32 cellular contexts compared by ENCODE assay signal in genomic region chr10:6950133-6950532, GRCh38.
"Had no signal": no experiment of that assay in that cellular context is flagged by ENCODE, and none has a peak within 500 bp of the region (broad histone marks: within the 10 kb centered on the region; RNA-seq: fewer than 3 reads in every experiment).

No MANE protein-coding gene starts in this region.

- H3K36me3 Mint-ChIP-seq: activated naive CD8-positive, alpha-beta T cell had no signal

- H3K27ac Mint-ChIP-seq: activated CD8-positive, alpha-beta T cell treated with anti-CD3 and anti-CD28 coated beads for 36 hours; activated naive CD8-positive, alpha-beta T cell; activated T-cell treated with anti-CD3 and anti-CD28 coated beads, Interleukin-2, amount 50 U/mL, for 72 hours; T-helper 1 cell treated with Interleukin-12 subunit alpha and Interleukin-12 subunit beta and Interleukin-4 antibody, amounts not matched to agents 30 μg/mL and 1 μg/mL, for 36 hours; T-helper 2 cell treated with Interferon-gamma antibody and Interleukin-4, amounts not matched to agents 5 μg/mL and 100 μg/mL, for 36 hours had no signal

- H3K27me3 Mint-ChIP-seq: activated CD8-positive, alpha-beta T cell treated with anti-CD3 and anti-CD28 coated beads for 36 hours; activated naive CD8-positive, alpha-beta T cell; central memory CD8-positive, alpha-beta T cell had no signal

- H3K36me3 ChIP-seq: ascending aorta, cardiac muscle cell, MG63, Peyer's patch, SJSA1 had no signal

- H3K9ac ChIP-seq: SK-N-SH had no signal

- H3K4me1 Mint-ChIP-seq: IgD-negative memory B cell had no signal

- DNase-seq: activated CD4-positive, alpha-beta T cell treated with anti-CD3 and anti-CD28 coated beads, Interleukin-2, amount 50 U/mL, for 1 hour; activated CD8-positive, alpha-beta T cell treated with anti-CD3 and anti-CD28 coated beads for 36 hours; activated T-cell treated with anti-CD3 and anti-CD28 coated beads, Interleukin-2, amount 50 U/mL, for 1 hour; activated T-cell treated with anti-CD3 and anti-CD28 coated beads, Interleukin-2, amount 50 U/mL, for 72 hours; amygdala; Kasumi-1; KG1; MG63; NCI-H1048; NCI-H1105 treated with DMSO at 0.1 percent for 48 hours; NCI-H1436; NCI-H1694; NCI-H1930; NCI-H2081 treated with DMSO at 0.1 percent for 48 hours; NCI-H226; NCI-H446 treated with DMSO at 0.1 percent for 48 hours; NCI-H524; NK-92 treated with Interleukin-12 subunit alpha and Interleukin-12 subunit beta, amount 100 ng/mL, for 24 hours; PC-3; Peyer's patch; RPMI8226; SHP77 treated with DMSO at 0.1 percent for 48 hours; SK-N-SH had no signal

- H3K9me3 Mint-ChIP-seq: T-helper 1 cell treated with Interleukin-12 subunit alpha and Interleukin-12 subunit beta and Interleukin-4 antibody, amounts not matched to agents 30 μg/mL and 1 μg/mL, for 36 hours had no signal

- H3K9me3 ChIP-seq: ascending aorta, MG63, Peyer's patch, SJSA1, SK-N-SH had no signal

- H3K4me3 ChIP-seq: ascending aorta, cardiac muscle cell, MG63, Peyer's patch, SJSA1 had no signal

- H3K4me1 ChIP-seq: ascending aorta, Peyer's patch, SJSA1 had no signal

- H3K27ac ChIP-seq: ascending aorta, cardiac muscle cell, Peyer's patch, SJSA1 had no signal

- H3K4me3 Mint-ChIP-seq: activated CD8-positive, alpha-beta T cell treated with anti-CD3 and anti-CD28 coated beads for 36 hours; activated naive CD8-positive, alpha-beta T cell; activated T-cell treated with anti-CD3 and anti-CD28 coated beads, Interleukin-2, amount 50 U/mL, for 72 hours; central memory CD8-positive, alpha-beta T cell; IgD-negative memory B cell; T-helper 1 cell treated with Interleukin-12 subunit alpha and Interleukin-12 subunit beta and Interleukin-4 antibody, amounts not matched to agents 30 μg/mL and 1 μg/mL, for 36 hours; T-helper 2 cell treated with Interferon-gamma antibody and Interleukin-4, amounts not matched to agents 5 μg/mL and 100 μg/mL, for 36 hours had no signal

- H3K4me2 ChIP-seq: SK-N-SH had no signal

- FAIRE-seq: TTC549 had no signal

- ATAC-seq: activated CD8-positive, alpha-beta T cell treated with anti-CD3 and anti-CD28 coated beads for 36 hours; PC-3 had no signal

- H3K27me3 ChIP-seq: ascending aorta, cardiac muscle cell, Peyer's patch, SJSA1 had no signal
